In genomic region chr10:87239346-87239760, GRCh38 we compare ENCODE assay signal across 7 cellular contexts. TPM values are rescaled to one million over a fixed set of nuclear protein-coding genes. Genes with fewer than 3 reads are reported as not detected.
DNase-seq lines count a peak whose midpoint lies in the region; ATAC-seq, FAIRE-seq and TF ChIP-seq lines count a peak whose summit lies in the region.
"Not testable (repeated sequence)": the region's sequence is repeated elsewhere in the genome, so short reads cannot be mapped to it uniquely, and the experiment has no call there.
"Had no signal": no experiment of that assay in that cellular context is flagged by ENCODE, and none has a peak within 500 bp of the region (broad histone marks: within the 10 kb centered on the region; RNA-seq: fewer than 3 reads in every experiment).

No MANE protein-coding gene starts in this region.

- in situ Hi-C loops in IMR-90 (cut with MboI; ENCODE audit: low sequenced_read_pairs); Panc1 (cut with HindIII; ENCODE audit: low pct_unique_long_range_greater_than_20kb, low sequenced_read_pairs); HepG2 (cut with HindIII; ENCODE audit: extremely low pct_ligation_motif_present, low pct_unique_long_range_greater_than_20kb): not testable (repeated sequence)

- not testable (repeated sequence) for H4K5ac ChIP-seq in IMR-90 (ENCODE audit: low read depth, low read length)

- H2BK15ac ChIP-seq in IMR-90 (ENCODE audit: low read depth, low read length), result not testable (repeated sequence)

- not testable (repeated sequence) for H2AFZ ChIP-seq in IMR-90 (replicated peaks; ENCODE audit: low read length, poor library complexity); HepG2 (ENCODE audit: low read length)

- H3K4me3 ChIP-seq in IMR-90 (ENCODE audit: insufficient read depth, low read depth, low read length); Panc1 (ENCODE audit: low read depth in 2 of 2, low read length in 2 of 2); HepG2 (replicated peaks in 1 of 3; ENCODE audit: insufficient read depth in 1 of 3, low read depth in 2 of 3, low read length in 3 of 3); pancreas: not testable (repeated sequence)

- CTCF ChIA-PET in IMR-90 (lab: Yijun Ruan, JAX); Panc1 (lab: Charles Lee); WTC11 (lab: Charles Lee); HepG2 (lab: Yijun Ruan, JAX; ENCODE audit: low intra/inter-chr PET ratio, low total read pairs): not testable (repeated sequence)

- no CpG with 5 or more reads among the region's 6 CpGs for WGBS in IMR-90 (ENCODE audit: extremely low coverage in 2 of 2, insufficient read length in 1 of 2), 2 experiments
- WGBS in HepG2 (ENCODE audit: low lambda C conversion rate), result 56% methylated on average over 2 of the region's 6 CpGs
- 48 to 51% methylated on average over 2 of the region's 6 CpGs for WGBS in pancreas, 2 donors

- TF ChIP-seq RAD21 in IMR-90 (IDR thresholded peaks at IDR 0.05; ENCODE audit: low read length); HepG2 (CRISPR knock-in tag; IDR thresholded peaks at IDR 0.05): not testable (repeated sequence)

- TF ChIP-seq POLR2A in IMR-90 (IDR thresholded peaks at IDR 0.05; ENCODE audit: low read depth, low read length); HepG2 (IDR thresholded peaks at IDR 0.05; ENCODE audit: insufficient read depth in 1 of 2, low read depth in 2 of 2, low read length in 2 of 2): not testable (repeated sequence)

- peak; percentile 83 for ATAC-seq in IMR-90 (ENCODE audit: low read depth)
- peak; percentile 42; the same call in 1 of the 2 replicates for ATAC-seq in Panc1
- peak; percentile 71 for ATAC-seq in WTC11
- ATAC-seq in foreskin keratinocyte, result peak; percentile 14
- ATAC-seq in HepG2, result peak; percentile 87
- ATAC-seq in pancreas, result peak; percentile 43 to 77 (median 57)

- H3K27me3 Mint-ChIP-seq in WTC11 (ENCODE audit: low read depth), result not testable (repeated sequence)

- H3K4me1 Mint-ChIP-seq in WTC11, result not testable (repeated sequence)

- POLR2A ChIA-PET in IMR-90 (lab: Charles Lee; ENCODE audit: unreplicated experiment); Panc1 (lab: Charles Lee); WTC11 (lab: Charles Lee); HepG2 (lab: Yijun Ruan, JAX): not testable (repeated sequence)

- not testable (repeated sequence) for H3K27me3 ChIP-seq in IMR-90 (ENCODE audit: control insufficient read depth, insufficient read depth, low read length); Panc1 (ENCODE audit: control insufficient read depth, insufficient read depth, low read length); foreskin keratinocyte; HepG2 (ENCODE audit: control insufficient read depth in 1 of 2, insufficient read depth in 2 of 2, low read length in 2 of 2); pancreas

- not testable (repeated sequence) for H3K14ac ChIP-seq in IMR-90 (replicated peaks; ENCODE audit: low read depth, low read length)

- not testable (repeated sequence) for H3K23ac ChIP-seq in IMR-90 (ENCODE audit: low read depth, low read length)

- not testable (repeated sequence) for H3K79me1 ChIP-seq in IMR-90 (ENCODE audit: low read depth in 1 of 2, low read length in 2 of 2)

- H4K20me1 ChIP-seq in IMR-90 (ENCODE audit: insufficient read depth, low read length); HepG2 (ENCODE audit: insufficient read depth, low read length): not testable (repeated sequence)

- not testable (repeated sequence) for H2AK5ac ChIP-seq in IMR-90 (ENCODE audit: low read depth, low read length)

- not testable (repeated sequence) for BruUV-seq in IMR-90 (replicated peaks; lab: Mats Ljungman, UMichigan); Panc1 (replicated peaks; lab: Mats Ljungman, UMichigan); HepG2 (replicated peaks; lab: Mats Ljungman, UMichigan)

- not testable (repeated sequence) for H3K18ac ChIP-seq in IMR-90 (ENCODE audit: low read depth, low read length)

- not testable (repeated sequence) for DNase-seq in IMR-90; Panc1 (ENCODE audit: low read depth, low spot score); WTC11 (ENCODE audit: low spot score); foreskin keratinocyte; HepG2 (ENCODE audit: low spot score); pancreas

- H2BK20ac ChIP-seq in IMR-90 (ENCODE audit: low read depth, low read length), result not testable (repeated sequence)

- not testable (repeated sequence) for H3K27ac Mint-ChIP-seq in WTC11

- H3K9me3 Mint-ChIP-seq in WTC11, result not testable (repeated sequence)

- not testable (repeated sequence) for H3K56ac ChIP-seq in IMR-90 (ENCODE audit: extremely low read depth, insufficient read depth, low read length)

- H2BK5ac ChIP-seq in IMR-90 (ENCODE audit: low read depth, low read length, poor library complexity, severe bottlenecking), result not testable (repeated sequence)

- dilution Hi-C loops in IMR-90 (cut with HindIII; ENCODE audit: low sequenced_read_pairs, unreplicated experiment), result not testable (repeated sequence)

- not testable (repeated sequence) for H4K8ac ChIP-seq in IMR-90 (ENCODE audit: low read depth in 2 of 2, low read length in 2 of 2)

- not testable (repeated sequence) for H3K9me1 ChIP-seq in IMR-90 (ENCODE audit: insufficient read depth, low read length)

- not testable (repeated sequence) for TF ChIP-seq EP300 in HepG2 (IDR thresholded peaks at IDR 0.05; ENCODE audit: low read depth in 2 of 2, low read length in 2 of 2); HepG2 (CRISPR knock-in tag; IDR thresholded peaks at IDR 0.05; ENCODE audit: borderline replicate concordance)

- not testable (repeated sequence) for H3K9ac ChIP-seq in IMR-90 (ENCODE audit: low read depth, low read length); HepG2 (ENCODE audit: insufficient read depth, low read depth, low read length)

- not testable (repeated sequence) for H2BK120ac ChIP-seq in IMR-90 (ENCODE audit: low read depth, low read length)

- H3K4me2 ChIP-seq in IMR-90 (ENCODE audit: low read depth, low read length); HepG2 (ENCODE audit: low read depth, low read length): not testable (repeated sequence)

- not testable (repeated sequence) for H3K27ac ChIP-seq in IMR-90 (ENCODE audit: insufficient read depth, low read length); Panc1 (ENCODE audit: low read length); foreskin keratinocyte; HepG2 (ENCODE audit: extremely low read length, insufficient read depth, low read length); pancreas

- not testable (repeated sequence) for H3K4me3 Mint-ChIP-seq in WTC11

- intact Hi-C loops in IMR-90 (cut with micrococcal nuclease); Panc1 (cut with micrococcal nuclease; ENCODE audit: unreplicated experiment); HepG2 (cut with micrococcal nuclease; ENCODE audit: unreplicated experiment); pancreas (cut with DNase I): not testable (repeated sequence)

- H3K79me2 ChIP-seq in HepG2 (ENCODE audit: insufficient read depth, low read length), result not testable (repeated sequence)

- not testable (repeated sequence) for TF ChIP-seq CTCF in IMR-90 (conservative IDR thresholded peaks at IDR 0.05; ENCODE audit: low read depth, low read length); Panc1 (IDR thresholded peaks at IDR 0.05); WTC11 (IDR thresholded peaks at IDR 0.05); foreskin keratinocyte (conservative IDR thresholded peaks at IDR 0.05); HepG2 (CRISPR knock-in tag; IDR thresholded peaks at IDR 0.05); pancreas (IDR thresholded peaks at IDR 0.05)

- not testable (repeated sequence) for H3K4me1 ChIP-seq in IMR-90 (ENCODE audit: control insufficient read depth, insufficient read depth, low read length); Panc1 (ENCODE audit: control insufficient read depth, insufficient read depth, low read length); foreskin keratinocyte; HepG2 (ENCODE audit: insufficient read depth, low read length); pancreas

- not testable (repeated sequence) for H3K9me3 ChIP-seq in IMR-90 (ENCODE audit: control insufficient read depth, insufficient read depth, low read length); Panc1 (ENCODE audit: control insufficient read depth, insufficient read depth, low read depth, low read length); HepG2 (ENCODE audit: low read length); pancreas

- H4K91ac ChIP-seq in IMR-90 (ENCODE audit: insufficient read depth, low read depth, low read length), result not testable (repeated sequence)

- FAIRE-seq in HepG2 (lab: Jason Lieb, UNC), result not testable (repeated sequence)
- peak; percentile 23 for FAIRE-seq in pancreas (lab: Jason Lieb, UNC)

- H3K4ac ChIP-seq in IMR-90 (ENCODE audit: low read depth, low read length), result not testable (repeated sequence)

- H3K36me3 Mint-ChIP-seq in WTC11, result not testable (repeated sequence)

- H2AK9ac ChIP-seq in IMR-90 (replicated peaks; ENCODE audit: low read depth, low read length, poor library complexity), result not testable (repeated sequence)

- H3K36me3 ChIP-seq in IMR-90 (ENCODE audit: control insufficient read depth, insufficient read depth, low read length); Panc1 (ENCODE audit: control insufficient read depth, insufficient read depth, low read length); HepG2 (replicated peaks in 1 of 2; ENCODE audit: control insufficient read depth in 1 of 2, insufficient read depth in 2 of 2, low read length in 2 of 2); pancreas: not testable (repeated sequence)

RNA-seq across cellular contexts. Expression of gene NUTM2A, which starts 14.1 kb away (rescaled TPM):
- total RNA-seq in IMR-90 (2012; rRNA removed), result under 0.01 and 0.18 TPM in 2 replicates
- 0.10 and 0.36 TPM in 2 replicates for polyA plus RNA-seq in IMR-90 (2012; rRNA removed)
- polyA plus RNA-seq in IMR-90 (2012; cell fraction: cytosol; rRNA removed), result 0.17 and 0.40 TPM in 2 replicates
- polyA plus RNA-seq in IMR-90 (2012; cell fraction: nucleus; rRNA removed; ENCODE audit: low replicate concordance), result 0.34 and 0.77 TPM in 2 replicates
- 0.21 TPM for total RNA-seq in Panc1 (2021; ENCODE audit: unreplicated experiment)
- polyA plus RNA-seq in Panc1 (2012; ENCODE audit: insufficient read length), result 1.0 TPM
- total RNA-seq in WTC11 (2021), result 0.32 to 0.68 TPM (median 0.48 TPM) in 3 replicates
- 1.3 and 1.7 TPM in 2 replicates for total RNA-seq in foreskin keratinocyte
- polyA plus RNA-seq in foreskin keratinocyte, result 1.0 and 1.1 TPM in 2 replicates
- total RNA-seq in HepG2 (2016; rRNA removed; fragmentation: Illumina TruSeq; extraction: Trizol), result 0.31 and 0.34 TPM in 2 replicates
- not detected in 2 replicates for total RNA-seq in HepG2 (2016; cell fraction: cytosol; rRNA removed; fragmentation: Illumina TruSeq; extraction: Trizol; ENCODE audit: low read depth)
- 0.28 and 0.37 TPM in 2 replicates for total RNA-seq in HepG2 (2016; cell fraction: insoluble cytoplasmic fraction; rRNA removed; fragmentation: Illumina TruSeq; extraction: Trizol)
- total RNA-seq in HepG2 (2016; cell fraction: membrane; rRNA removed; fragmentation: Illumina TruSeq; extraction: Trizol), result 0.12 and 0.28 TPM in 2 replicates
- 0.53 and 0.56 TPM in 2 replicates for total RNA-seq in HepG2 (2016; cell fraction: nucleus; rRNA removed; fragmentation: Illumina TruSeq; extraction: Trizol)
- polyA plus RNA-seq in HepG2 (2011; rRNA removed), result 0.05 and 0.20 TPM in 2 replicates
- polyA plus RNA-seq in HepG2 (2011; cell fraction: cytosol; rRNA removed), result 0.20 and 0.36 TPM in 2 replicates
- polyA plus RNA-seq in HepG2 (2011; cell fraction: nucleus; rRNA removed), result 0.73 and 0.84 TPM in 2 replicates
- polyA plus RNA-seq in HepG2 (2012), result 0.25 and 0.27 TPM in 2 replicates
- polyA plus RNA-seq in HepG2 (2016; cell fraction: cytosol; fragmentation: Illumina TruSeq; extraction: Trizol; ENCODE audit: low read depth), result 0.05 TPM in 1 of 2 replicates, not detected in the other
- 0.34 TPM in 1 of 2 replicates, not detected in the other for polyA plus RNA-seq in HepG2 (2016; cell fraction: insoluble cytoplasmic fraction; fragmentation: Illumina TruSeq; extraction: Trizol; ENCODE audit: low read depth)
- polyA plus RNA-seq in HepG2 (2016; cell fraction: membrane; fragmentation: Illumina TruSeq; extraction: Trizol; ENCODE audit: low read depth), result 0.09 and 0.15 TPM in 2 replicates
- 0.30 and 0.67 TPM in 2 replicates for polyA plus RNA-seq in HepG2 (2016; cell fraction: nucleus; fragmentation: Illumina TruSeq; extraction: Trizol; ENCODE audit: insufficient read depth, low read depth)
- 0.35 and 0.36 TPM in 2 replicates for polyA minus RNA-seq in HepG2 (2011; rRNA and poly(A)+ RNA removed; ENCODE audit: low replicate concordance)
- polyA minus RNA-seq in HepG2 (2011; cell fraction: cytosol; rRNA and poly(A)+ RNA removed), result 0.40 TPM in 1 of 2 replicates, not detected in the other
- polyA minus RNA-seq in HepG2 (2011; cell fraction: nucleus; rRNA and poly(A)+ RNA removed), result 0.50 and 0.64 TPM in 2 replicates
- total RNA-seq in pancreas, result 1 to 10 TPM in 3 of 6 donors, under 1 TPM in 3; 0.52 to 1.8 (median 0.98) TPM
- 1 to 10 TPM; 1.9 to 3.6 TPM for polyA plus RNA-seq in pancreas
- total RNA-seq: H7 had no signal

Comparison
In these comparisons a context has a peak if more than half of its experiments do, and no peak if none do; other contexts are left out.
1. ATAC-seq: peak in every context shown above with its lines; median percentile 87 in HepG2; 83 in IMR-90; 71 in WTC11; 57 in pancreas; 42 in Panc1; 14 in foreskin keratinocyte.